Comparison of ENCODE assay signal across 8 cellular contexts in the genomic region with DNA sequence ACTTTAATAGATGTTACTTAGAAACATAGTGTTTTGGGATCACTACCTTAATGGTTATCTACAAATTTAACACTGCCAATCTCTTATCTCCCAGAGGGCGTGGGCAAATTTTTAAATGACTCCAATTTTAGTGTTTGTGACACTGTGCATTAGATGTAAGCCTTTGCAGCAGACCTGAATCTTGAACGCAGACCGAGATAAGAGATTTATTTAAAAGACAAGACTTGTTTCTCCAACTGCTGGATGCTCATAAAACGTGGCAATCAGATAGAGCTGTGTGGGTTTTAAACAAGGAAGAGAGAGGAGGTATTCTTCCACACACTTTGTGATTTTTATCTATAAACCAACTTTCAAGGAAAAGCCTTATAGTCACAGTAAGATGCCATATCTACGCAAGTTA.
"Had no signal": no experiment of that assay in that cellular context is flagged by ENCODE, and none has a peak within 500 bp of the region (broad histone marks: within the 10 kb centered on the region; RNA-seq: fewer than 3 reads in every experiment).

No MANE protein-coding gene starts in this region.

- H3K27ac ChIP-seq: GM23248, HL-60 had no signal

- DNase-seq: GM23248, GOT3, H7, HFFc6 had no signal

- H3K36me3 ChIP-seq: HAP-1 had no signal

- ATAC-seq: HCT116, HepG2 had no signal

- H3K9ac ChIP-seq: GM23248 had no signal

- H3K4me1 ChIP-seq: HAP-1 had no signal

- H3K9me3 ChIP-seq: HAP-1 had no signal

- H3K4me3 ChIP-seq: GM23248, HAP-1 had no signal
